12 cellular contexts compared by ENCODE assay signal in the genomic region with DNA sequence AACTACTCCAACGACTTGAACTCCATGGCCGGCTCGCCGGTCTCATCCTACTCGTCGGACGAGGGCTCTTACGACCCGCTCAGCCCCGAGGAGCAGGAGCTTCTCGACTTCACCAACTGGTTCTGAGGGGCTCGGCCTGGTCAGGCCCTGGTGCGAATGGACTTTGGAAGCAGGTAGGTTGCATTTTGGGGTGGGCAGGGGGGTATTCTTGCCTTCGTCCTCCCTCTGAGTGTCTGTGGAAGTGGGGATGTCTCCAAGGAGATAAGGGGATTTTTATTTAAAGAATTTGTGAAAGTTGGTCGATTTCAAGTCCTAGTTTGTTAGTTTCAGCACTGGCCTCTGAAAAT. TPM values are rescaled to one million over a fixed set of nuclear protein-coding genes. Genes with fewer than 3 reads are reported as not detected.
DNase-seq lines count a peak whose midpoint lies in the region; ATAC-seq and TF ChIP-seq lines count a peak whose summit lies in the region.
"Had no signal": no experiment of that assay in that cellular context is flagged by ENCODE, and none has a peak within 500 bp of the region (broad histone marks: within the 10 kb centered on the region; RNA-seq: fewer than 3 reads in every experiment).

No MANE protein-coding gene starts in this region.

- H3K36me3 Mint-ChIP-seq in activated CD4-positive, alpha-beta T cell treated with anti-CD3 and anti-CD28 coated beads, Interleukin-2, amount 10 ng/mL, durations not matched to agents 7 days and 5 days (ENCODE audit: low read depth) = peaks cover 2% of the 10 kb centered on the region
- H3K36me3 Mint-ChIP-seq in stimulated activated memory B cell treated with anti-CD40 and anti-IgM and Interleukin-4, amounts not matched to agents 10 μg/mL and 1 μg/mL and 100 μg/mL, for 72 hours = peaks cover 1% of the 10 kb centered on the region

- CTCF ChIA-PET in activated CD4-positive, alpha-beta T cell treated with anti-CD3 and anti-CD28 coated beads, Interleukin-2, amount 10 ng/mL, durations not matched to agents 7 days and 5 days (lab: Charles Lee) = no interaction called here

- H3K4me3 Mint-ChIP-seq in activated CD4-positive, alpha-beta T cell treated with anti-CD3 and anti-CD28 coated beads, Interleukin-2, amount 10 ng/mL, durations not matched to agents 7 days and 5 days = peak overlapping the region; percentile 47
- peak overlapping the region; percentile 85 for H3K4me3 Mint-ChIP-seq in stimulated activated memory B cell treated with anti-CD40 and anti-IgM and Interleukin-4, amounts not matched to agents 10 μg/mL and 1 μg/mL and 100 μg/mL, for 72 hours

- H3K4me3 ChIP-seq in WI38 (ENCODE audit: low read depth, low read length) (peak overlapping the region; percentile 53), iPS-11a (ENCODE audit: low read depth, low read length) (peak overlapping the region; percentile 25)
- H3K4me3 ChIP-seq: SK-N-MC had no signal

- peaks cover 2% of the 10 kb centered on the region for H3K9me3 Mint-ChIP-seq in activated CD4-positive, alpha-beta T cell treated with anti-CD3 and anti-CD28 coated beads, Interleukin-2, amount 10 ng/mL, durations not matched to agents 7 days and 5 days
- peaks cover 5% of the 10 kb centered on the region for H3K9me3 Mint-ChIP-seq in stimulated activated memory B cell treated with anti-CD40 and anti-IgM and Interleukin-4, amounts not matched to agents 10 μg/mL and 1 μg/mL and 100 μg/mL, for 72 hours

- peaks cover 87% of the 10 kb centered on the region for H3K27me3 Mint-ChIP-seq in activated CD4-positive, alpha-beta T cell treated with anti-CD3 and anti-CD28 coated beads, Interleukin-2, amount 10 ng/mL, durations not matched to agents 7 days and 5 days
- peaks cover 94% of the 10 kb centered on the region for H3K27me3 Mint-ChIP-seq in stimulated activated memory B cell treated with anti-CD40 and anti-IgM and Interleukin-4, amounts not matched to agents 10 μg/mL and 1 μg/mL and 100 μg/mL, for 72 hours

- ATAC-seq in stimulated activated memory B cell treated with anti-CD40 and anti-IgM and Interleukin-4, amounts not matched to agents 10 μg/mL and 1 μg/mL and 100 μg/mL, for 72 hours = no peak

- TF ChIP-seq CTCF in WI38 (IDR thresholded peaks at IDR 0.05; ENCODE audit: low read depth, low read length) = no peak

- H3K27ac Mint-ChIP-seq in activated CD4-positive, alpha-beta T cell treated with anti-CD3 and anti-CD28 coated beads, Interleukin-2, amount 10 ng/mL, durations not matched to agents 7 days and 5 days = no peak overlapping the region
- peak overlapping the region; percentile 78 for H3K27ac Mint-ChIP-seq in stimulated activated memory B cell treated with anti-CD40 and anti-IgM and Interleukin-4, amounts not matched to agents 10 μg/mL and 1 μg/mL and 100 μg/mL, for 72 hours

- POLR2A ChIA-PET in activated CD4-positive, alpha-beta T cell treated with anti-CD3 and anti-CD28 coated beads, Interleukin-2, amount 10 ng/mL, durations not matched to agents 7 days and 5 days (lab: Charles Lee) = no interaction called here

- DNase-seq in activated CD4-positive, alpha-beta T cell treated with anti-CD3 and anti-CD28 coated beads, Interleukin-2, amount 10 ng/mL, durations not matched to agents 7 days and 5 days = no peak
- DNase-seq in activated CD4-positive, alpha-beta T cell treated with anti-CD3 and anti-CD28 coated beads, Interleukin-2, amount 50 U/mL, for 48 hours = no peak
- DNase-seq in NCI-H187 (lab: John Stamatoyannopoulos, UW) (no peak), NCI-H774 (lab: John Stamatoyannopoulos, UW) (no peak), HUDEP-2 (lab: John Stamatoyannopoulos, UW; ENCODE audit: unreplicated experiment in 76 of 76) (no peak)
- DNase-seq: activated CD8-positive, alpha-beta memory T cell treated with anti-CD3 and anti-CD28 coated beads, Interleukin-2, amount 50 U/mL, for 4 hours; effector CD4-positive, alpha-beta T cell; kidney had no signal

- peaks cover 34% of the 10 kb centered on the region for H3K4me1 Mint-ChIP-seq in activated CD4-positive, alpha-beta T cell treated with anti-CD3 and anti-CD28 coated beads, Interleukin-2, amount 10 ng/mL, durations not matched to agents 7 days and 5 days
- H3K4me1 Mint-ChIP-seq in stimulated activated memory B cell treated with anti-CD40 and anti-IgM and Interleukin-4, amounts not matched to agents 10 μg/mL and 1 μg/mL and 100 μg/mL, for 72 hours = peaks cover 44% of the 10 kb centered on the region

RNA-seq across cellular contexts. Expression of a gene that starts 1.3 kb away (rescaled TPM):
- not detected for total RNA-seq in activated CD4-positive, alpha-beta T cell treated with anti-CD3 and anti-CD28 coated beads, Interleukin-2, amount 10 ng/mL, durations not matched to agents 7 days and 5 days
- total RNA-seq: kidney had no signal

RNA-seq across cellular contexts. Expression of a gene that starts 41.8 kb away (rescaled TPM):
- not detected for total RNA-seq in activated CD4-positive, alpha-beta T cell treated with anti-CD3 and anti-CD28 coated beads, Interleukin-2, amount 10 ng/mL, durations not matched to agents 7 days and 5 days
